Comparison of ENCODE assay signal across 7 cellular contexts in the genomic region with DNA sequence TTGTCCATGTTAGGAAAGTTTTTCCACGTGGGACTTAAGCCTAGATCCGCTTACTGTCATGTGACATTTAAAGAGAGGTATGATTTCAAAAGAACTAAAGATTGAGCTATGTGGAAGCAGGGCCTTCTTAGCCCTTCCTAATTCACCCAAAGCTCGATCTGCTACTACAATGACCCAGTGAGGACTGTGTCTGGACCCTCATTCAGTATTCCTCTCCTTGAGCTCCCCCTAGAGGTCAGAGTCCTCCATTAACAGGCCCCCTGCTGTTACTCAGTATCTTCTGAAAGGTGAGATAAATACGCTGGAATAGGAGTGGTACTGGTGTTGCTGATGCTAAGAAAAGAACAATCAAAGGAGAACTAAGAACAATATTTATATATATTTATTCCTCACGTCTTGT.
A peak's percentile ranks its signal among the peaks of the same experiment; 100 is the strongest.
DNase-seq lines count a peak whose midpoint lies in the region; ATAC-seq, FAIRE-seq and TF ChIP-seq lines count a peak whose summit lies in the region.

No MANE protein-coding gene starts in this region.

- no peaks in the 10 kb centered on the region for H3K36me3 ChIP-seq in GM06990 (ENCODE audit: control insufficient read depth, insufficient read depth, low read length)
- no peaks in the 10 kb centered on the region for H3K36me3 ChIP-seq in OCI-LY1 (ENCODE audit: insufficient read depth, low read length)
- no peaks in the 10 kb centered on the region for H3K36me3 ChIP-seq in bronchial epithelial cell (ENCODE audit: control insufficient read depth, insufficient read depth, low read length)

- no peak for DNase-seq in GM06990 (ENCODE audit: extremely low read depth, insufficient read length)
- DNase-seq in bronchial epithelial cell (ENCODE audit: low read depth) = peak; percentile 64
- DNase-seq in left lobe of liver (ENCODE audit: low spot score) = no peak
- peak; percentile 54 for DNase-seq in ureter (ENCODE audit: low spot score)

- H3K27ac ChIP-seq in OCI-LY1 (ENCODE audit: low read depth, low read length, poor library complexity, severe bottlenecking) = no peak overlapping the region

- H3K4me3 ChIP-seq in GM06990 (replicated peaks; ENCODE audit: low read depth, low read length) (no peak overlapping the region), OCI-LY1 (ENCODE audit: low read depth, low read length, poor library complexity, severe bottlenecking) (no peak overlapping the region), bronchial epithelial cell (ENCODE audit: low read depth, low read length) (no peak overlapping the region)

- H3K9me2 ChIP-seq in OCI-LY1 (ENCODE audit: low read depth, low read length) = no peaks in the 10 kb centered on the region

- ATAC-seq in GM19463 (IDR thresholded peaks at IDR 0.05; ENCODE audit: unreplicated experiment) = peak; percentile 90
- ATAC-seq in HG03432 (IDR thresholded peaks at IDR 0.05; ENCODE audit: unreplicated experiment) = peak; percentile 90
- peak; percentile 72 for ATAC-seq in left lobe of liver

- no peaks in the 10 kb centered on the region for H4K20me1 ChIP-seq in OCI-LY1 (ENCODE audit: insufficient read depth, low read length)

- H3K27me3 ChIP-seq in GM06990 (replicated peaks; ENCODE audit: control insufficient read depth, insufficient read depth, low read length) (no peaks in the 10 kb centered on the region), OCI-LY1 (ENCODE audit: insufficient read depth, low read length) (no peaks in the 10 kb centered on the region), bronchial epithelial cell (ENCODE audit: control insufficient read depth, insufficient read depth, low read length) (no peaks in the 10 kb centered on the region)

- H3K4me1 ChIP-seq in OCI-LY1 (ENCODE audit: insufficient read depth, low read length, severe bottlenecking) = no peaks in the 10 kb centered on the region

- no peaks in the 10 kb centered on the region for H3K79me2 ChIP-seq in OCI-LY1 (ENCODE audit: insufficient read depth, low read length)

- H3K9ac ChIP-seq in OCI-LY1 (ENCODE audit: low read length) = no peak overlapping the region

- H2AFZ ChIP-seq in OCI-LY1 (ENCODE audit: low read length) = no peak overlapping the region

- peak; percentile 74 for TF ChIP-seq CTCF in GM06990 (IDR thresholded peaks at IDR 0.05; ENCODE audit: insufficient read depth, low read length, poor library complexity, severe bottlenecking)
- TF ChIP-seq CTCF in OCI-LY1 (IDR thresholded peaks at IDR 0.05; ENCODE audit: low read length) = peak; percentile 79
- TF ChIP-seq CTCF in bronchial epithelial cell (IDR thresholded peaks at IDR 0.05; ENCODE audit: insufficient read depth, low read length, severe bottlenecking) = peak; percentile 75

- H3K9me3 ChIP-seq in OCI-LY1 (ENCODE audit: low read length) = no peaks in the 10 kb centered on the region

- no peak overlapping the region for H3K4me2 ChIP-seq in OCI-LY1 (ENCODE audit: low read length)

- no peak for FAIRE-seq in bronchial epithelial cell (lab: Jason Lieb, UNC)

- no peaks in the 10 kb centered on the region for H3F3A ChIP-seq in OCI-LY1 (ENCODE audit: insufficient read depth, low read length)

Comparison
In these comparisons a context has a peak if more than half of its experiments do, and no peak if none do; other contexts are left out.
1. DNase-seq: peak in bronchial epithelial cell (single experiment) and ureter (single experiment); none in GM06990 (single experiment) and left lobe of liver (single experiment).
2. Peak in every context shown above with its lines, with median percentiles within 50 percentile points of each other: CTCF ChIP-seq and ATAC-seq.